Comparison of ENCODE assay signal across 8 cellular contexts in genomic region chr3:52220380-52221026, GRCh38. TPM values are rescaled to one million over a fixed set of nuclear protein-coding genes. Genes with fewer than 3 reads are reported as not detected.
DNase-seq lines count a peak whose midpoint lies in the region; ATAC-seq and TF ChIP-seq lines count a peak whose summit lies in the region.

No MANE protein-coding gene starts in this region.

- no peak overlapping the region for H3K56ac ChIP-seq in IMR-90 (ENCODE audit: extremely low read depth, insufficient read depth, low read length)

- WGBS in IMR-90 (ENCODE audit: extremely low coverage in 2 of 2, insufficient read length in 1 of 2), 2 experiments, result 0% methylated on average over 2 of the region's 9 CpGs; no CpG with 5 or more reads in 1 of the 2 experiments

- H2BK20ac ChIP-seq in IMR-90 (ENCODE audit: low read depth, low read length), result no peak overlapping the region

- no peak overlapping the region for H3K18ac ChIP-seq in IMR-90 (ENCODE audit: low read depth, low read length)

- ATAC-seq in IMR-90 (ENCODE audit: low read depth) (peak; percentile 73), Panc1 (peak; percentile 80), esophagus mucosa (peak; percentile 49), natural killer cell (peak; percentile 83 to 87 (median 84)), HG02588 (IDR thresholded peaks at IDR 0.05; ENCODE audit: unreplicated experiment) (no peak)
- ATAC-seq in stimulated activated memory B cell treated with anti-CD40 and anti-IgM and Interleukin-4, amounts not matched to agents 10 μg/mL and 1 μg/mL and 100 μg/mL, for 72 hours, result peak; percentile 81

- CTCF ChIA-PET in IMR-90 (lab: Yijun Ruan, JAX), result interaction anchor here (0.5 to 1.8 kb wide), 10 partner anchors 16 to 420 kb away, joined by 3 to 10 read pairs (median 4); no protein-coding TSS in a partner anchor
- CTCF ChIA-PET in Panc1 (lab: Charles Lee), result interaction anchor here (0.5 to 1.3 kb wide), 5 partner anchors 29 to 499 kb away, joined by 3 to 4 read pairs (median 3); partner anchors contain the start of gene POC1A

- no peak overlapping the region for H3K4me3 ChIP-seq in GM12864 (ENCODE audit: low read depth, low read length)
- no peak overlapping the region for H3K4me3 ChIP-seq in IMR-90 (ENCODE audit: insufficient read depth, low read depth, low read length)
- H3K4me3 ChIP-seq in Panc1 (ENCODE audit: low read depth in 2 of 2, low read length in 2 of 2), result no peak overlapping the region

- peak; percentile 99 for TF ChIP-seq CTCF in GM12864 (IDR thresholded peaks at IDR 0.05; ENCODE audit: low read depth, low read length, missing control alignments)
- peak; percentile 88 for TF ChIP-seq CTCF in IMR-90 (conservative IDR thresholded peaks at IDR 0.05; ENCODE audit: low read depth, low read length)
- TF ChIP-seq CTCF in Panc1 (IDR thresholded peaks at IDR 0.05), result peak; percentile 88
- TF ChIP-seq CTCF in natural killer cell (IDR thresholded peaks at IDR 0.05), result peak; percentile 76

- H4K8ac ChIP-seq in IMR-90 (ENCODE audit: low read depth in 2 of 2, low read length in 2 of 2), result no peak overlapping the region

- H3K9me3 ChIP-seq in IMR-90 (ENCODE audit: control insufficient read depth, insufficient read depth, low read length) (no peaks in the 10 kb centered on the region), Panc1 (ENCODE audit: control insufficient read depth, insufficient read depth, low read depth, low read length) (no peaks in the 10 kb centered on the region)

- H3K4me2 ChIP-seq in IMR-90 (ENCODE audit: low read depth, low read length), result no peak overlapping the region

- POLR2A ChIA-PET in IMR-90 (lab: Charles Lee; ENCODE audit: unreplicated experiment) (interaction anchor here (0.8 kb wide), 1 partner anchor 16 kb away, joined by 4 read pairs; no protein-coding TSS in a partner anchor), Panc1 (lab: Charles Lee) (no interaction called here)

- peaks cover 16% of the 10 kb centered on the region for H3K9me1 ChIP-seq in IMR-90 (ENCODE audit: insufficient read depth, low read length)

- no peaks in the 10 kb centered on the region for H3K27me3 Mint-ChIP-seq in natural killer cell (ENCODE audit: low read depth in 2 of 2)
- H3K27me3 Mint-ChIP-seq in stimulated activated memory B cell treated with anti-CD40 and anti-IgM and Interleukin-4, amounts not matched to agents 10 μg/mL and 1 μg/mL and 100 μg/mL, for 72 hours, result no peaks in the 10 kb centered on the region

- no peak overlapping the region for H3K23ac ChIP-seq in IMR-90 (ENCODE audit: low read depth, low read length)

- no peak overlapping the region for H2BK5ac ChIP-seq in IMR-90 (ENCODE audit: low read depth, low read length, poor library complexity, severe bottlenecking)

- peaks cover 0 to 6% of the 10 kb centered on the region in 2 experiments; a peak in 1 of 4 replicates for H3K79me1 ChIP-seq in IMR-90 (ENCODE audit: low read depth in 1 of 2, low read length in 2 of 2)

- peak overlapping the region; percentile 40 for H3K4me3 Mint-ChIP-seq in natural killer cell
- peak overlapping the region; percentile 5 for H3K4me3 Mint-ChIP-seq in stimulated activated memory B cell treated with anti-CD40 and anti-IgM and Interleukin-4, amounts not matched to agents 10 μg/mL and 1 μg/mL and 100 μg/mL, for 72 hours

- in situ Hi-C loops in IMR-90 (cut with MboI; ENCODE audit: low sequenced_read_pairs) (no loop called here), Panc1 (cut with HindIII; ENCODE audit: low pct_unique_long_range_greater_than_20kb, low sequenced_read_pairs) (no loop called here)

- no TSS peak for BruUV-seq in IMR-90 (replicated peaks; lab: Mats Ljungman, UMichigan)
- BruUV-seq in Panc1 (replicated peaks; lab: Mats Ljungman, UMichigan), result no TSS peak

- H4K20me1 ChIP-seq in IMR-90 (ENCODE audit: insufficient read depth, low read length), result peaks cover 15% of the 10 kb centered on the region

- no peak overlapping the region for H4K91ac ChIP-seq in IMR-90 (ENCODE audit: insufficient read depth, low read depth, low read length)

- H3K27me3 ChIP-seq in IMR-90 (ENCODE audit: control insufficient read depth, insufficient read depth, low read length) (no peaks in the 10 kb centered on the region), Panc1 (ENCODE audit: control insufficient read depth, insufficient read depth, low read length) (no peaks in the 10 kb centered on the region)

- intact Hi-C loops in IMR-90 (cut with micrococcal nuclease) (loop anchor here (1.0 to 5.0 kb wide), 2 partner anchors 119 to 227 kb away; partner anchors contain the start of gene SEMA3G), Panc1 (cut with micrococcal nuclease; ENCODE audit: unreplicated experiment) (no loop called here), natural killer cell (cut with micrococcal nuclease) (loop anchor here (1.0 to 5.0 kb wide), 2 partner anchors 119 to 227 kb away; partner anchors contain the start of gene SEMA3G)

- TF ChIP-seq RAD21 in IMR-90 (IDR thresholded peaks at IDR 0.05; ENCODE audit: low read length), result peak; percentile 76

- peaks cover 3% of the 10 kb centered on the region; the same call in 1 of the 2 replicates for H3K36me3 ChIP-seq in IMR-90 (ENCODE audit: control insufficient read depth, insufficient read depth, low read length)
- no peaks in the 10 kb centered on the region for H3K36me3 ChIP-seq in Panc1 (ENCODE audit: control insufficient read depth, insufficient read depth, low read length)

- no peak overlapping the region for H3K9ac ChIP-seq in IMR-90 (ENCODE audit: low read depth, low read length)

- H3K27ac Mint-ChIP-seq in natural killer cell, result peak overlapping the region in 1 of 2 donors; percentile 10
- peak overlapping the region; percentile 68 for H3K27ac Mint-ChIP-seq in stimulated activated memory B cell treated with anti-CD40 and anti-IgM and Interleukin-4, amounts not matched to agents 10 μg/mL and 1 μg/mL and 100 μg/mL, for 72 hours

- DNase-seq in GM12864 (ENCODE audit: low read depth) (no peak), IMR-90 (peak; percentile 63), Panc1 (ENCODE audit: low read depth, low spot score) (peak; percentile 64), natural killer cell (peak; percentile 79)
- DNase-seq in activated T-cell treated with anti-CD3 and anti-CD28 coated beads, Interleukin-2, amount 50 U/mL, for 1 hour, result peak; percentile 91

- H3K4me1 Mint-ChIP-seq in natural killer cell, result peaks cover 39 to 40% of the 10 kb centered on the region in 2 donors
- H3K4me1 Mint-ChIP-seq in stimulated activated memory B cell treated with anti-CD40 and anti-IgM and Interleukin-4, amounts not matched to agents 10 μg/mL and 1 μg/mL and 100 μg/mL, for 72 hours, result peaks cover 91% of the 10 kb centered on the region

- no peaks in the 10 kb centered on the region for H3K9me3 Mint-ChIP-seq in natural killer cell
- no peaks in the 10 kb centered on the region for H3K9me3 Mint-ChIP-seq in stimulated activated memory B cell treated with anti-CD40 and anti-IgM and Interleukin-4, amounts not matched to agents 10 μg/mL and 1 μg/mL and 100 μg/mL, for 72 hours

- H2BK15ac ChIP-seq in IMR-90 (ENCODE audit: low read depth, low read length), result no peak overlapping the region

- H3K27ac ChIP-seq in IMR-90 (ENCODE audit: insufficient read depth, low read length) (no peak overlapping the region), Panc1 (ENCODE audit: low read length) (no peak overlapping the region)

- H2AFZ ChIP-seq in IMR-90 (replicated peaks; ENCODE audit: low read length, poor library complexity), result peak overlapping the region; percentile 56

- dilution Hi-C loops in IMR-90 (cut with HindIII; ENCODE audit: low sequenced_read_pairs, unreplicated experiment), result no loop called here

- no peak overlapping the region for H2BK120ac ChIP-seq in IMR-90 (ENCODE audit: low read depth, low read length)

- H3K4me1 ChIP-seq in IMR-90 (ENCODE audit: control insufficient read depth, insufficient read depth, low read length) (peaks cover 8% of the 10 kb centered on the region), Panc1 (ENCODE audit: control insufficient read depth, insufficient read depth, low read length) (peaks cover 19% of the 10 kb centered on the region)

- no peak for TF ChIP-seq POLR2A in IMR-90 (IDR thresholded peaks at IDR 0.05; ENCODE audit: low read depth, low read length)

- no peak overlapping the region for H2AK5ac ChIP-seq in IMR-90 (ENCODE audit: low read depth, low read length)

- no peaks in the 10 kb centered on the region for H3K36me3 Mint-ChIP-seq in natural killer cell
- peaks cover 52% of the 10 kb centered on the region for H3K36me3 Mint-ChIP-seq in stimulated activated memory B cell treated with anti-CD40 and anti-IgM and Interleukin-4, amounts not matched to agents 10 μg/mL and 1 μg/mL and 100 μg/mL, for 72 hours

- H3K14ac ChIP-seq in IMR-90 (replicated peaks; ENCODE audit: low read depth, low read length), result no peak overlapping the region

- peak overlapping the region; percentile 70 for H2AK9ac ChIP-seq in IMR-90 (replicated peaks; ENCODE audit: low read depth, low read length, poor library complexity)

- no peak overlapping the region for H4K5ac ChIP-seq in IMR-90 (ENCODE audit: low read depth, low read length)

- no peak overlapping the region for H3K4ac ChIP-seq in IMR-90 (ENCODE audit: low read depth, low read length)

RNA-seq across cellular contexts. Expression of gene TLR9, which starts 4.9 kb away (rescaled TPM):
- not detected in 2 replicates for total RNA-seq in IMR-90 (2012; rRNA removed)
- 0.03 TPM in 1 of 2 replicates, not detected in the other for polyA plus RNA-seq in IMR-90 (2012; rRNA removed)
- polyA plus RNA-seq in IMR-90 (2012; cell fraction: cytosol; rRNA removed), result 0.01 TPM in 1 of 2 replicates, not detected in the other
- 0.15 TPM in 2 replicates for polyA plus RNA-seq in IMR-90 (2012; cell fraction: nucleus; rRNA removed; ENCODE audit: low replicate concordance)
- total RNA-seq in Panc1 (2021; ENCODE audit: unreplicated experiment), result not detected
- not detected for polyA plus RNA-seq in Panc1 (2012; ENCODE audit: insufficient read length)
- 0.04 TPM for total RNA-seq in esophagus mucosa
- total RNA-seq in natural killer cell, result under 1 TPM in 2 of 3 donors, not detected in 1; 0.20 to 0.21 TPM

RNA-seq across cellular contexts. Expression of gene TWF2, which starts 18.5 kb away (rescaled TPM):
- total RNA-seq in IMR-90 (2012; rRNA removed) (105 and 111 TPM in 2 replicates), Panc1 (2021; ENCODE audit: unreplicated experiment) (51.9 TPM), esophagus mucosa (37.4 TPM), natural killer cell (10 to 100 TPM; 49.2 to 76.6 (median 52.0) TPM)
- polyA plus RNA-seq in IMR-90 (2012; rRNA removed), result 145 and 158 TPM in 2 replicates
- polyA plus RNA-seq in IMR-90 (2012; cell fraction: cytosol; rRNA removed), result 165 and 194 TPM in 2 replicates
- polyA plus RNA-seq in IMR-90 (2012; cell fraction: nucleus; rRNA removed; ENCODE audit: low replicate concordance), result 62.0 and 123 TPM in 2 replicates
- 105 TPM for polyA plus RNA-seq in Panc1 (2012; ENCODE audit: insufficient read length)

RNA-seq across cellular contexts. Expression of gene ALAS1, which starts 22.5 kb away (rescaled TPM):
- total RNA-seq in IMR-90 (2012; rRNA removed) (29.7 and 32.8 TPM in 2 replicates), Panc1 (2021; ENCODE audit: unreplicated experiment) (89.4 TPM), esophagus mucosa (45.2 TPM), natural killer cell (10 to 100 TPM; 17.0 to 34.5 (median 33.4) TPM)
- 47.2 and 47.8 TPM in 2 replicates for polyA plus RNA-seq in IMR-90 (2012; rRNA removed)
- 34.1 and 38.0 TPM in 2 replicates for polyA plus RNA-seq in IMR-90 (2012; cell fraction: cytosol; rRNA removed)
- 38.1 and 45.9 TPM in 2 replicates for polyA plus RNA-seq in IMR-90 (2012; cell fraction: nucleus; rRNA removed; ENCODE audit: low replicate concordance)
- polyA plus RNA-seq in Panc1 (2012; ENCODE audit: insufficient read length), result 80.4 TPM

RNA-seq across cellular contexts. Expression of gene PPM1M, which starts 25.1 kb away (rescaled TPM):
- total RNA-seq in IMR-90 (2012; rRNA removed), result 12.2 and 13.1 TPM in 2 replicates
- 15.4 and 18.1 TPM in 2 replicates for polyA plus RNA-seq in IMR-90 (2012; rRNA removed)
- polyA plus RNA-seq in IMR-90 (2012; cell fraction: cytosol; rRNA removed), result 12.1 and 14.9 TPM in 2 replicates
- 51.7 and 53.1 TPM in 2 replicates for polyA plus RNA-seq in IMR-90 (2012; cell fraction: nucleus; rRNA removed; ENCODE audit: low replicate concordance)
- total RNA-seq in Panc1 (2021; ENCODE audit: unreplicated experiment), result 9.7 TPM
- 10.7 TPM for polyA plus RNA-seq in Panc1 (2012; ENCODE audit: insufficient read length)
- total RNA-seq in esophagus mucosa, result 9.5 TPM
- total RNA-seq in natural killer cell, result 10 to 100 TPM; 66.0 to 83.7 (median 77.8) TPM

RNA-seq across cellular contexts. Expression of gene WDR82, which starts 57.9 kb away (rescaled TPM):
- total RNA-seq in IMR-90 (2012; rRNA removed) (65.3 and 68.1 TPM in 2 replicates), Panc1 (2021; ENCODE audit: unreplicated experiment) (57.9 TPM), esophagus mucosa (52.2 TPM), natural killer cell (100 to 1,000 TPM; 108 to 131 (median 109) TPM)
- 30.9 and 38.1 TPM in 2 replicates for polyA plus RNA-seq in IMR-90 (2012; rRNA removed)
- 11.6 and 13.7 TPM in 2 replicates for polyA plus RNA-seq in IMR-90 (2012; cell fraction: cytosol; rRNA removed)
- 4.1 and 16.9 TPM in 2 replicates for polyA plus RNA-seq in IMR-90 (2012; cell fraction: nucleus; rRNA removed; ENCODE audit: low replicate concordance)
- 47.0 TPM for polyA plus RNA-seq in Panc1 (2012; ENCODE audit: insufficient read length)
